ENCODE assay signal across 25 cellular contexts in the genomic region with DNA sequence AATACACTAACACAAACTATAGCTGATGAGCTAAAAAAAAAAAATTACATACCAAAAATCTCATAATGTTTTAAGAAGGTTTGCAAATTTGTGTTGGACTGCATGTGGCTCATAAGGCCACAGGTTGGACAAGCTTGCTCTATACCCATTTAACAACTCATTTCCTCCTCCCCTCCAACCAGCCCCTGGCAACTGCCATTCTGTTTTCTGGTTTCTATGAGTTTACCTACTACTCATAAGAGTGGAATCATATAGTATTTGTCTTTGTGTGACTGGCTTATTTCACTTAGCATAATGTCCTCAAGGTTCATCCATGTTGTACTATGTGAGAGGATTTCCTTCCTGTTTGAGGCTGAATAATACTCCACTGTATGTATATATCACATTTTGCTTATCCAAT.
DNase-seq lines count a peak whose midpoint lies in the region; TF ChIP-seq lines count a peak whose summit lies in the region.
"Had no signal": no experiment of that assay in that cellular context is flagged by ENCODE, and none has a peak within 500 bp of the region (broad histone marks: within the 10 kb centered on the region; RNA-seq: fewer than 3 reads in every experiment).

No MANE protein-coding gene starts in this region.

- H3K27me3 Mint-ChIP-seq in activated CD4-positive, alpha-beta T cell treated with anti-CD3 and anti-CD28 coated beads, Interleukin-2, amount 10 ng/mL, durations not matched to agents 7 days and 5 days, result no peaks in the 10 kb centered on the region
- H3K27me3 Mint-ChIP-seq in HFFc6 (ENCODE audit: insufficient read depth), result peaks cover 1% of the 10 kb centered on the region; the same call in 1 of the 2 replicates
- H3K27me3 Mint-ChIP-seq in activated naive CD8-positive, alpha-beta T cell treated with anti-CD3 and anti-CD28 coated beads for 36 hours, result no peaks in the 10 kb centered on the region
- H3K27me3 Mint-ChIP-seq: CD8-positive, alpha-beta memory T cell; T-helper 17 cell had no signal

- H4K91ac ChIP-seq in trophoblast cell (ENCODE audit: low read depth, low read length), result no peak overlapping the region

- no peak overlapping the region for H3K23ac ChIP-seq in trophoblast cell (ENCODE audit: low read length)

- no peaks in the 10 kb centered on the region for H3K9me3 ChIP-seq in trophoblast cell (ENCODE audit: insufficient read depth, low read depth, low read length)
- H3K9me3 ChIP-seq: body of pancreas, esophagus squamous epithelium, neutrophil, thyroid gland had no signal

- H3K4ac ChIP-seq in trophoblast cell (ENCODE audit: low read depth, low read length), result no peak overlapping the region

- no peak overlapping the region for H3K14ac ChIP-seq in trophoblast cell (ENCODE audit: low read length)

- H2BK120ac ChIP-seq in trophoblast cell (ENCODE audit: insufficient read depth, low read length, poor library complexity), result no peak overlapping the region

- no peaks in the 10 kb centered on the region for H3K36me3 ChIP-seq in trophoblast cell (ENCODE audit: control insufficient read depth in 1 of 2, insufficient read depth in 2 of 2, low read length in 2 of 2)
- H3K36me3 ChIP-seq: esophagus squamous epithelium, neutrophil, thyroid gland, WERI-Rb-1 had no signal

- H3K4me1 Mint-ChIP-seq in activated CD4-positive, alpha-beta T cell treated with anti-CD3 and anti-CD28 coated beads, Interleukin-2, amount 10 ng/mL, durations not matched to agents 7 days and 5 days, result peaks cover 26% of the 10 kb centered on the region
- H3K4me1 Mint-ChIP-seq in HFFc6 (ENCODE audit: low read depth), result peaks cover 53% of the 10 kb centered on the region
- peaks cover 40% of the 10 kb centered on the region for H3K4me1 Mint-ChIP-seq in activated naive CD8-positive, alpha-beta T cell treated with anti-CD3 and anti-CD28 coated beads for 36 hours

- peak; percentile 24 for DNase-seq in activated CD4-positive, alpha-beta T cell treated with anti-CD3 and anti-CD28 coated beads for 48 hours
- DNase-seq in activated CD4-positive, alpha-beta T cell treated with anti-CD3 and anti-CD28 coated beads, Interleukin-2, amount 10 ng/mL, durations not matched to agents 7 days and 5 days, result no peak
- peak; percentile 16 for DNase-seq in HFFc6
- no peak for DNase-seq in activated naive CD8-positive, alpha-beta T cell treated with anti-CD3 and anti-CD28 coated beads for 36 hours
- peak; percentile 31 to 33 for DNase-seq in trophoblast cell
- DNase-seq in NCI-H526 (lab: John Stamatoyannopoulos, UW), result no peak
- no peak for DNase-seq in nucleus accumbens (lab: John Stamatoyannopoulos, UW)
- DNase-seq in HEK293T (ENCODE audit: extremely low spot score), result no peak
- DNase-seq: activated T-cell treated with anti-CD3 and anti-CD28 coated beads, Interleukin-2, amount 50 U/mL, for 4 hours; body of pancreas; CD8-positive, alpha-beta memory T cell; DMS79; effector CD8-positive, alpha-beta T cell; esophagus squamous epithelium; GOT3; NCI-H146; NCI-H510A treated with DMSO at 0.1 percent for 48 hours; stimulated activated naive CD4-positive, alpha-beta T cell; T-helper 17 cell; thyroid gland; WERI-Rb-1 had no signal

- peaks cover 3% of the 10 kb centered on the region for H3K79me1 ChIP-seq in trophoblast cell (ENCODE audit: low read length)

- no peaks in the 10 kb centered on the region for H3K79me2 ChIP-seq in trophoblast cell (ENCODE audit: control insufficient read depth, insufficient read depth, low read length, poor library complexity)

- no peak overlapping the region for H3K4me3 Mint-ChIP-seq in activated CD4-positive, alpha-beta T cell treated with anti-CD3 and anti-CD28 coated beads, Interleukin-2, amount 10 ng/mL, durations not matched to agents 7 days and 5 days
- H3K4me3 Mint-ChIP-seq in HFFc6, result no peak overlapping the region
- no peak overlapping the region for H3K4me3 Mint-ChIP-seq in activated naive CD8-positive, alpha-beta T cell treated with anti-CD3 and anti-CD28 coated beads for 36 hours
- H3K4me3 Mint-ChIP-seq: activated T-cell treated with anti-CD3 and anti-CD28 coated beads, Interleukin-2, amount 50 U/mL, for 4 hours; CD8-positive, alpha-beta memory T cell; T-helper 17 cell had no signal

- H4K8ac ChIP-seq in trophoblast cell (ENCODE audit: low read depth, low read length), result no peak overlapping the region

- no peak overlapping the region for H3K4me3 ChIP-seq in trophoblast cell (ENCODE audit: low read depth, low read length)
- H3K4me3 ChIP-seq: body of pancreas, esophagus squamous epithelium, K562, SK-N-MC, skin epidermis, thyroid gland had no signal

- no peaks in the 10 kb centered on the region for H3K9me3 Mint-ChIP-seq in activated CD4-positive, alpha-beta T cell treated with anti-CD3 and anti-CD28 coated beads, Interleukin-2, amount 10 ng/mL, durations not matched to agents 7 days and 5 days
- H3K9me3 Mint-ChIP-seq in HFFc6, result no peaks in the 10 kb centered on the region
- H3K9me3 Mint-ChIP-seq in activated naive CD8-positive, alpha-beta T cell treated with anti-CD3 and anti-CD28 coated beads for 36 hours, result no peaks in the 10 kb centered on the region
- H3K9me3 Mint-ChIP-seq: activated T-cell treated with anti-CD3 and anti-CD28 coated beads, Interleukin-2, amount 50 U/mL, for 4 hours; CD8-positive, alpha-beta memory T cell had no signal

- H3K9ac ChIP-seq in trophoblast cell (ENCODE audit: low read length), result no peak overlapping the region

- no peak overlapping the region for H2AFZ ChIP-seq in trophoblast cell (ENCODE audit: insufficient read depth, low read length, poor library complexity)

- H2BK5ac ChIP-seq in trophoblast cell (ENCODE audit: low read depth, low read length, poor library complexity), result no peak overlapping the region

- H3K27ac Mint-ChIP-seq in activated CD4-positive, alpha-beta T cell treated with anti-CD3 and anti-CD28 coated beads, Interleukin-2, amount 10 ng/mL, durations not matched to agents 7 days and 5 days, result no peak overlapping the region
- H3K27ac Mint-ChIP-seq in HFFc6, result peak overlapping the region; percentile 28; the same call in 1 of the 2 replicates
- peak overlapping the region; percentile 14 for H3K27ac Mint-ChIP-seq in activated naive CD8-positive, alpha-beta T cell treated with anti-CD3 and anti-CD28 coated beads for 36 hours
- H3K27ac Mint-ChIP-seq: CD8-positive, alpha-beta memory T cell; T-helper 17 cell had no signal

- CTCF ChIA-PET in activated CD4-positive, alpha-beta T cell treated with anti-CD3 and anti-CD28 coated beads, Interleukin-2, amount 10 ng/mL, durations not matched to agents 7 days and 5 days (lab: Charles Lee), result interaction anchor here (1.8 kb wide), 1 partner anchor 11 kb away, joined by 8 read pairs; no protein-coding TSS in a partner anchor
- CTCF ChIA-PET in HEK293T (lab: Yijun Ruan, JAX), result no interaction called here

- no peak overlapping the region for H3K18ac ChIP-seq in trophoblast cell (ENCODE audit: low read length)

- no peak overlapping the region for H2BK12ac ChIP-seq in trophoblast cell (ENCODE audit: low read length)

- no peak overlapping the region for H3K4me2 ChIP-seq in trophoblast cell (ENCODE audit: low read length)

- H3K27me3 ChIP-seq in trophoblast cell (ENCODE audit: insufficient read depth, low read length), result no peaks in the 10 kb centered on the region
- H3K27me3 ChIP-seq: body of pancreas, esophagus squamous epithelium, neutrophil, thyroid gland had no signal

- no peak for TF ChIP-seq CTCF in HFFc6 (IDR thresholded peaks at IDR 0.05)

- H2AK5ac ChIP-seq in trophoblast cell (ENCODE audit: low read length), result no peak overlapping the region

- no peak overlapping the region for H4K12ac ChIP-seq in trophoblast cell (ENCODE audit: low read depth, low read length)

- POLR2A ChIA-PET in activated CD4-positive, alpha-beta T cell treated with anti-CD3 and anti-CD28 coated beads, Interleukin-2, amount 10 ng/mL, durations not matched to agents 7 days and 5 days (lab: Charles Lee), result no interaction called here
- POLR2A ChIA-PET in HEK293T (lab: Yijun Ruan, JAX), result no interaction called here

- H3K36me3 Mint-ChIP-seq in activated CD4-positive, alpha-beta T cell treated with anti-CD3 and anti-CD28 coated beads, Interleukin-2, amount 10 ng/mL, durations not matched to agents 7 days and 5 days (ENCODE audit: low read depth), result no peaks in the 10 kb centered on the region
- no peaks in the 10 kb centered on the region for H3K36me3 Mint-ChIP-seq in HFFc6 (ENCODE audit: low read depth)
- H3K36me3 Mint-ChIP-seq in activated naive CD8-positive, alpha-beta T cell treated with anti-CD3 and anti-CD28 coated beads for 36 hours, result peaks cover 6% of the 10 kb centered on the region
- H3K36me3 Mint-ChIP-seq: CD8-positive, alpha-beta memory T cell had no signal

- H3K27ac ChIP-seq in trophoblast cell (ENCODE audit: low read depth, low read length), result no peak overlapping the region
- H3K27ac ChIP-seq: body of pancreas, esophagus squamous epithelium, neutrophil, SK-N-MC, skin epidermis, thyroid gland, WERI-Rb-1 had no signal

- H3K4me1 ChIP-seq in trophoblast cell (ENCODE audit: control insufficient read depth in 1 of 2, insufficient read depth in 2 of 2, low read length in 2 of 2), result peaks cover 7 to 8% of the 10 kb centered on the region in 2 experiments
- H3K4me1 ChIP-seq: body of pancreas, thyroid gland had no signal

TF ChIP-seq in HEK293T, 16 proteins besides CTCF, POLR2A, EP300 and RAD21:
- TF ChIP-seq NFRKB (IDR thresholded peaks at IDR 0.05) (no peak), FOXK2 (IDR thresholded peaks at IDR 0.05) (no peak), BHLHE40 (IDR thresholded peaks at IDR 0.05; ENCODE audit: borderline replicate concordance) (no peak), ARNT (IDR thresholded peaks at IDR 0.05) (no peak), ELF4 (IDR thresholded peaks at IDR 0.05) (no peak)

Comparison
In these comparisons a context has a peak if more than half of its experiments do, and no peak if none do; other contexts are left out.
1. DNase-seq: peak in activated CD4-positive, alpha-beta T cell treated with anti-CD3 and anti-CD28 coated beads for 48 hours (single experiment), HFFc6 (single experiment) and trophoblast cell (2 of 2); none in activated CD4-positive, alpha-beta T cell treated with anti-CD3 and anti-CD28 coated beads, Interleukin-2, amount 10 ng/mL, durations not matched to agents 7 days and 5 days (single experiment), activated naive CD8-positive, alpha-beta T cell treated with anti-CD3 and anti-CD28 coated beads for 36 hours (single experiment), NCI-H526 (0 of 2), nucleus accumbens (0 of 56) and HEK293T (single experiment).